2 cellular contexts compared by ENCODE assay signal in genomic region chr1:43554444-43554992, GRCh38.
TF ChIP-seq lines count a peak whose summit lies in the region.

No MANE protein-coding gene starts in this region.

TF ChIP-seq in HCT116, 20 proteins besides CTCF, POLR2A, EP300 and RAD21:
- TF ChIP-seq SIN3A (IDR thresholded peaks at IDR 0.05; ENCODE audit: low read depth) (no peak), CBX3 (IDR thresholded peaks at IDR 0.05; ENCODE audit: low read depth) (no peak), FOSL1 (IDR thresholded peaks at IDR 0.05; ENCODE audit: low read depth) (no peak), ATF3 (IDR thresholded peaks at IDR 0.05) (no peak), MAX (IDR thresholded peaks at IDR 0.05) (no peak), POLR2AphosphoS5 (IDR thresholded peaks at IDR 0.05; ENCODE audit: low read depth, low read length) (no peak), CEBPB (IDR thresholded peaks at IDR 0.05; ENCODE audit: low read depth) (no peak), TCF7L2 (IDR thresholded peaks at IDR 0.05; ENCODE audit: borderline replicate concordance, extremely low read depth, insufficient read depth, insufficient read length) (no peak), SRF (IDR thresholded peaks at IDR 0.05; ENCODE audit: low read depth) (no peak), EZH2 (IDR thresholded peaks at IDR 0.05) (no peak), EGR1 (IDR thresholded peaks at IDR 0.05; ENCODE audit: low read depth) (no peak), ZBTB33 (IDR thresholded peaks at IDR 0.05; ENCODE audit: extremely low read depth, insufficient replicate concordance, low read length) (no peak), ZNF274 (IDR thresholded peaks at IDR 0.05; ENCODE audit: low read depth, low read length) (no peak), ELF1 (IDR thresholded peaks at IDR 0.05; ENCODE audit: borderline replicate concordance, low read depth) (no peak), SP1 (IDR thresholded peaks at IDR 0.05; ENCODE audit: low read depth) (no peak), YY1 (IDR thresholded peaks at IDR 0.05; ENCODE audit: extremely low read depth, insufficient replicate concordance, low read depth, low read length) (no peak), REST (IDR thresholded peaks at IDR 0.05; ENCODE audit: low read depth) (no peak), ZFX (IDR thresholded peaks at IDR 0.05) (no peak), EZH2phosphoT487 (IDR thresholded peaks at IDR 0.05; ENCODE audit: borderline replicate concordance) (no peak), JUND (IDR thresholded peaks at IDR 0.05) (no peak)

TF ChIP-seq in H1, 55 proteins besides CTCF, POLR2A, EP300 and RAD21:
- TF ChIP-seq GABPA (IDR thresholded peaks at IDR 0.05; ENCODE audit: borderline replicate concordance, insufficient read depth, low read length) (no peak), CBX8 (IDR thresholded peaks at IDR 0.05; ENCODE audit: borderline replicate concordance, low read depth, low read length) (no peak), CTBP2 (IDR thresholded peaks at IDR 0.05; ENCODE audit: borderline replicate concordance, insufficient read depth, insufficient read length, low read length) (no peak), HDAC6 (IDR thresholded peaks at IDR 0.05; ENCODE audit: low read depth, low read length) (no peak), EGR1 (IDR thresholded peaks at IDR 0.05; ENCODE audit: borderline replicate concordance, low read depth, low read length) (no peak), SIN3A (conservative IDR thresholded peaks at IDR 0.05 in 1 of 2, IDR thresholded peaks at IDR 0.05 in 1 of 2; ENCODE audit: low read depth in 1 of 2, low read length in 2 of 2) (no peak), GTF2F1 (IDR thresholded peaks at IDR 0.05; ENCODE audit: borderline replicate concordance, low read depth, low read length) (no peak)
